ENCODE assay signal across 1 cellular context in genomic region chr17:57302690-57303089, GRCh38.
TF ChIP-seq lines count a peak whose summit lies in the region.

No MANE protein-coding gene starts in this region.

TF ChIP-seq in WTC11, 78 proteins besides CTCF, POLR2A, EP300 and RAD21 (continued from another document):
- TF ChIP-seq ZNF281 (CRISPR knock-in tag; IDR thresholded peaks at IDR 0.05) (no peak), GABPB1 (CRISPR knock-in tag; IDR thresholded peaks at IDR 0.05) (no peak), ATF6 (CRISPR knock-in tag; IDR thresholded peaks at IDR 0.05) (no peak), FOXJ3 (CRISPR knock-in tag; IDR thresholded peaks at IDR 0.05; ENCODE audit: borderline replicate concordance) (no peak), ATF3 (CRISPR knock-in tag; conservative IDR thresholded peaks at IDR 0.05) (no peak), ZNF138 (CRISPR knock-in tag; conservative IDR thresholded peaks at IDR 0.05) (no peak), GTF2I (CRISPR knock-in tag; conservative IDR thresholded peaks at IDR 0.05) (no peak), NR2C2 (CRISPR knock-in tag; IDR thresholded peaks at IDR 0.05) (no peak), SP1 (CRISPR knock-in tag; conservative IDR thresholded peaks at IDR 0.05) (no peak), ZNF317 (CRISPR knock-in tag; IDR thresholded peaks at IDR 0.05; ENCODE audit: borderline replicate concordance, low read depth) (no peak)
